ENCODE assay signal across 7 cellular contexts in the genomic region with DNA sequence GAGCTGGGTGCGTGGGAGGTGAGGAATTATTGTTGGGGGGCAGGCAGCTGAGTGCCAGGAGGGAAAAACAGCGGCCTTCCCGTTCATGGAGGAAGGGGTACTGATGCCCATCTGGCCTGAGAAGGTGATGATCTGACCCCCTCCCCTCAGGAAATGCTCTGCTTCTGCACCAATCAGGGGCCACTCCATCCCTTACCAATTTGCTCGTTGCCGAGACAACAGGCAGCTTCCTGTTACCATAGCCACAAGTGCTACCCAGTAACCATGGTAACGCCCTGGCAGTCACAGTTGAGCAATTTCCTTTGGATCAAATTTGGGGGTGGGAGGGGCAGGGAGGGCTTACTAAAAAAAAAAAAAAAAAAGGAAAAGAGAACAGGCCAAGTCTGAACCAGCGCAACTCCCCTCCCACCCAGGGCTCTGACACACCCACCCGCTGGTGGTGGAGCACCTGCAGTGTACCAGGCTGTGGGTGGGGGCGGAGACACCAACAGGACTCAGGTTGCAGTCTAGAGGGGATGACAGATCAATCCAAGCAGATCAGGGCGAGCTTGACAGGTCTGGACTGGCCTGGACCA. TPM values are rescaled to one million over a fixed set of nuclear protein-coding genes. Genes with fewer than 3 reads are reported as not detected.
DNase-seq lines count a peak whose midpoint lies in the region; ATAC-seq and TF ChIP-seq lines count a peak whose summit lies in the region.

No MANE protein-coding gene starts in this region.

- no peaks in the 10 kb centered on the region for H3K27me3 ChIP-seq in RWPE2 (ENCODE audit: insufficient read depth, poor library complexity, severe bottlenecking)
- H3K27me3 ChIP-seq in naive thymus-derived CD4-positive, alpha-beta T cell (ENCODE audit: control insufficient read depth in 2 of 2, insufficient read depth in 2 of 2, low read length in 2 of 2): no peaks in the 10 kb centered on the region

- H3K4me3 ChIP-seq in Jurkat, Clone E6-1 (ENCODE audit: low read length): no peak overlapping the region
- no peak overlapping the region for H3K4me3 ChIP-seq in RWPE2 (ENCODE audit: severe bottlenecking)
- H3K4me3 ChIP-seq in naive thymus-derived CD4-positive, alpha-beta T cell (ENCODE audit: low read length): no peak overlapping the region

- POLR2A ChIA-PET in naive thymus-derived CD4-positive, alpha-beta T cell (lab: Charles Lee): interaction anchor here (0.5 kb wide), 1 partner anchor 19 kb away, joined by 3 read pairs; no protein-coding TSS in a partner anchor
- POLR2A ChIA-PET in HEK293T (lab: Yijun Ruan, JAX): no interaction called here

- no peaks in the 10 kb centered on the region for H3K4me1 ChIP-seq in RWPE2 (ENCODE audit: insufficient read depth, poor library complexity, severe bottlenecking)
- peaks cover 0 to 3% of the 10 kb centered on the region in 2 donors for H3K4me1 ChIP-seq in naive thymus-derived CD4-positive, alpha-beta T cell (ENCODE audit: control insufficient read depth in 2 of 2, insufficient read depth in 2 of 2, low read length in 2 of 2)

- H3K36me3 Mint-ChIP-seq in naive thymus-derived CD4-positive, alpha-beta T cell: peaks cover 0 to 13% (median 0%) of the 10 kb centered on the region in 5 donors

- no peaks in the 10 kb centered on the region for H3K27me3 Mint-ChIP-seq in naive thymus-derived CD4-positive, alpha-beta T cell

- TF ChIP-seq CTCF in RWPE2 (IDR thresholded peaks at IDR 0.05; ENCODE audit: poor library complexity, severe bottlenecking): no peak

- H3K27ac ChIP-seq in RWPE2 (ENCODE audit: poor library complexity, severe bottlenecking): no peak overlapping the region
- H3K27ac ChIP-seq in naive thymus-derived CD4-positive, alpha-beta T cell (ENCODE audit: low read depth, low read length): no peak overlapping the region

- peak; percentile 88 for DNase-seq in Jurkat, Clone E6-1 (ENCODE audit: low read depth, low spot score)
- DNase-seq in RWPE2 (ENCODE audit: low spot score): peak; percentile 70
- DNase-seq in amygdala (lab: John Stamatoyannopoulos, UW): peak in 42 of 56 donors; percentile 19 to 77 (median 57)
- peak in 7 of 9 donors; percentile 31 to 71 (median 64) for DNase-seq in naive thymus-derived CD4-positive, alpha-beta T cell
- DNase-seq in HEK293T (ENCODE audit: extremely low spot score): no peak
- DNase-seq in NCI-H345 (lab: John Stamatoyannopoulos, UW): no peak

- peaks cover 0 to 12% (median 5%) of the 10 kb centered on the region in 7 donors for H3K4me1 Mint-ChIP-seq in naive thymus-derived CD4-positive, alpha-beta T cell

- peak; percentile 60 for ATAC-seq in RWPE2 (ENCODE audit: low read depth)
- ATAC-seq in naive thymus-derived CD4-positive, alpha-beta T cell: peak; percentile 79
- ATAC-seq in GM21367 (IDR thresholded peaks at IDR 0.05; ENCODE audit: unreplicated experiment): no peak

- CTCF ChIA-PET in naive thymus-derived CD4-positive, alpha-beta T cell (lab: Charles Lee): no interaction called here
- CTCF ChIA-PET in HEK293T (lab: Yijun Ruan, JAX): no interaction called here

- intact Hi-C loops in naive thymus-derived CD4-positive, alpha-beta T cell (cut with micrococcal nuclease): loop anchor here in 1 of 2 donors (1.0 kb wide), 1 partner anchor 34 kb away; the partner anchor contains the start of gene PARP6

- no peaks in the 10 kb centered on the region for H3K36me3 ChIP-seq in RWPE2 (ENCODE audit: low read depth)
- H3K36me3 ChIP-seq in naive thymus-derived CD4-positive, alpha-beta T cell (ENCODE audit: control insufficient read depth in 2 of 3, insufficient read depth in 3 of 3, low read length in 3 of 3): no peaks in the 10 kb centered on the region

- peak overlapping the region in 5 of 9 donors; percentile 28 to 47 (median 45) for H3K27ac Mint-ChIP-seq in naive thymus-derived CD4-positive, alpha-beta T cell

- no peak overlapping the region for H3K4me3 Mint-ChIP-seq in naive thymus-derived CD4-positive, alpha-beta T cell

- peaks cover 0 to 1% (median 0%) of the 10 kb centered on the region in 11 donors for H3K9me3 Mint-ChIP-seq in naive thymus-derived CD4-positive, alpha-beta T cell

- no peaks in the 10 kb centered on the region for H3K9me3 ChIP-seq in RWPE2 (ENCODE audit: severe bottlenecking)
- H3K9me3 ChIP-seq in naive thymus-derived CD4-positive, alpha-beta T cell (ENCODE audit: control insufficient read depth in 2 of 3, low read length in 3 of 3): no peaks in the 10 kb centered on the region

TF ChIP-seq in HEK293T, 16 proteins besides CTCF, POLR2A, EP300 and RAD21:
- no peak for TF ChIP-seq FOXM1 (IDR thresholded peaks at IDR 0.05; ENCODE audit: borderline replicate concordance)
- TF ChIP-seq L3MBTL2 (conservative IDR thresholded peaks at IDR 0.05): no peak
- TF ChIP-seq, protein P1, sequence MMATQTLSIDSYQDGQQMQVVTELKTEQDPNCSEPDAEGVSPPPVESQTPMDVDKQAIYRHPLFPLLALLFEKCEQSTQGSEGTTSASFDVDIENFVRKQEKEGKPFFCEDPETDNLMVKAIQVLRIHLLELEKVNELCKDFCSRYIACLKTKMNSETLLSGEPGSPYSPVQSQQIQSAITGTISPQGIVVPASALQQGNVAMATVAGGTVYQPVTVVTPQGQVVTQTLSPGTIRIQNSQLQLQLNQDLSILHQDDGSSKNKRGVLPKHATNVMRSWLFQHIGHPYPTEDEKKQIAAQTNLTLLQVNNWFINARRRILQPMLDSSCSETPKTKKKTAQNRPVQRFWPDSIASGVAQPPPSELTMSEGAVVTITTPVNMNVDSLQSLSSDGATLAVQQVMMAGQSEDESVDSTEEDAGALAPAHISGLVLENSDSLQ (IDR thresholded peaks at IDR 0.05): no peak
- TF ChIP-seq FOXK2 (IDR thresholded peaks at IDR 0.05): no peak
- TF ChIP-seq ARNT (IDR thresholded peaks at IDR 0.05): no peak
- TF ChIP-seq SUZ12 (IDR thresholded peaks at IDR 0.05): no peak
- TF ChIP-seq ZNF384 (IDR thresholded peaks at IDR 0.05): no peak
- TF ChIP-seq LEF1 (IDR thresholded peaks at IDR 0.05; ENCODE audit: borderline replicate concordance): no peak
- TF ChIP-seq SP1 (IDR thresholded peaks at IDR 0.05): no peak
- no peak for TF ChIP-seq TARDBP (IDR thresholded peaks at IDR 0.05)
- TF ChIP-seq HDGF (IDR thresholded peaks at IDR 0.05; ENCODE audit: borderline replicate concordance): no peak

RNA-seq across cellular contexts. Expression of gene CELF6, which starts 13.7 kb away (rescaled TPM):
- polyA plus RNA-seq in Jurkat, Clone E6-1 (2012; ENCODE audit: insufficient read depth, insufficient read length): not detected
- total RNA-seq in naive thymus-derived CD4-positive, alpha-beta T cell: 1 to 10 TPM; 1.2 to 5.7 (median 3.8) TPM
- polyA plus RNA-seq in naive thymus-derived CD4-positive, alpha-beta T cell: under 1 TPM; 0.10 to 0.59 TPM

RNA-seq across cellular contexts. Expression of gene PARP6, which starts 33.9 kb away (rescaled TPM):
- polyA plus RNA-seq in Jurkat, Clone E6-1 (2012; ENCODE audit: insufficient read depth, insufficient read length): 79.2 TPM
- total RNA-seq in naive thymus-derived CD4-positive, alpha-beta T cell: 100 to 1,000 TPM in 4 of 5 experiments, 10 to 100 TPM in 1; 75.8 to 129 (median 127) TPM
- 10 to 100 TPM; 19.7 to 41.6 TPM for polyA plus RNA-seq in naive thymus-derived CD4-positive, alpha-beta T cell

Comparison
In these comparisons a context has a peak if more than half of its experiments do, and no peak if none do; other contexts are left out.
1. DNase-seq: peak in Jurkat, Clone E6-1 (single experiment), RWPE2 (single experiment), amygdala (42 of 56) and naive thymus-derived CD4-positive, alpha-beta T cell (7 of 9); none in HEK293T (single experiment) and NCI-H345 (single experiment).